ENCODE assay signal across 11 cellular contexts in the genomic region with DNA sequence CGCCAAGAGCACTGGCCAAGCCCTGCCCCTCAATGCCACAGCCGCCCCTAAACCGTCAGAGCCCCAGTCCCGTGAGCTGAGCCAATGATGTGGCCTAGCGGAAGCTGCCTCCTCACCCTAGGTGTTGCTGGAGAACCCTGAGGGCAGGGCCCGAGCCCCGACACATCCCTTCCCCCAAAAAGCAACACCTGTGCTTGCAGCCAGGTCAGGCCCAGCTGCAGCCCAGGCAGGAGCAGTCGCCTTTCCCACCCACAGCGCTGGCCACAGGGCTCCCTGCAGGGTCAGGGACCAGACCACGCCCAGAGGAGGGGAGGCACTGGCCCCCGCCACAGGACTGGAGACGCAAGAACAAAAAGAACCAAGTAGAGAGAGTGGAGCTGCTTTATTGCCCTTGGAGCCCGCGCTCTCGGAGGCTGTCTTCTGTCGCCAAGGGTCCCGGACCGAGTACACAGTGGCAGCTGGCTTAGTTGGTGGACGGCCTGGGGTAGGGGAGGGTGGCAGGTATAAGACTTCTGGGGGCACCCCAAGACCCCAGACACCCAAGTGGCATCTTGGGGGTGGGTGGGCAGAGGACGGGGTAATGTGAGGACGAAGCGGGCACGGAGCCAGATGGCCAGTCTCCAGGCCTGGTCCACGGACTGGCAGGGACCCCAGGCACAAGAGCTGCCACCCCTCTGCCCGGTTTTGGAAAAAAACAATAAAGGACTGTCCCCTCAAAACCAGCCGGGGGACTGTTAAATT. TPM values are rescaled to one million over a fixed set of nuclear protein-coding genes. Genes with fewer than 3 reads are reported as not detected.
DNase-seq lines count a peak whose midpoint lies in the region; ATAC-seq lines count a peak whose summit lies in the region.
"Had no signal": no experiment of that assay in that cellular context is flagged by ENCODE, and none has a peak within 500 bp of the region (broad histone marks: within the 10 kb centered on the region; RNA-seq: fewer than 3 reads in every experiment).

No MANE protein-coding gene starts in this region.

- intact Hi-C loops in dendritic cell treated with granulocyte-macrophage colony-stimulating factor and Interleukin-4, amounts not matched to agents 40 ng/mL and 50 ng/mL, for 4 days (cut with micrococcal nuclease): no loop called here

- H3K4me3 Mint-ChIP-seq in stimulated activated naive CD8-positive, alpha-beta T cell treated with anti-CD3 and anti-CD28 coated beads, Interleukin-15, amount 100 ng/mL, for 72 hours: no peak overlapping the region
- H3K4me3 Mint-ChIP-seq in dendritic cell treated with granulocyte-macrophage colony-stimulating factor and Interleukin-4, amounts not matched to agents 40 ng/mL and 50 ng/mL, for 4 days: no peak overlapping the region

- no peaks in the 10 kb centered on the region for H3K9me3 Mint-ChIP-seq in stimulated activated naive CD8-positive, alpha-beta T cell treated with anti-CD3 and anti-CD28 coated beads, Interleukin-15, amount 100 ng/mL, for 72 hours
- no peaks in the 10 kb centered on the region for H3K9me3 Mint-ChIP-seq in dendritic cell treated with granulocyte-macrophage colony-stimulating factor and Interleukin-4, amounts not matched to agents 40 ng/mL and 50 ng/mL, for 4 days

- no peaks in the 10 kb centered on the region for H3K27me3 Mint-ChIP-seq in stimulated activated naive CD8-positive, alpha-beta T cell treated with anti-CD3 and anti-CD28 coated beads, Interleukin-15, amount 100 ng/mL, for 72 hours
- H3K27me3 Mint-ChIP-seq in dendritic cell treated with granulocyte-macrophage colony-stimulating factor and Interleukin-4, amounts not matched to agents 40 ng/mL and 50 ng/mL, for 4 days: no peaks in the 10 kb centered on the region

- H3K4me1 Mint-ChIP-seq in stimulated activated naive CD8-positive, alpha-beta T cell treated with anti-CD3 and anti-CD28 coated beads, Interleukin-15, amount 100 ng/mL, for 72 hours: peaks cover 93% of the 10 kb centered on the region
- peaks cover 88% of the 10 kb centered on the region for H3K4me1 Mint-ChIP-seq in dendritic cell treated with granulocyte-macrophage colony-stimulating factor and Interleukin-4, amounts not matched to agents 40 ng/mL and 50 ng/mL, for 4 days (ENCODE audit: low read depth)

- H3K36me3 Mint-ChIP-seq in dendritic cell treated with granulocyte-macrophage colony-stimulating factor and Interleukin-4, amounts not matched to agents 40 ng/mL and 50 ng/mL, for 4 days (ENCODE audit: low read depth): peaks cover 100% of the 10 kb centered on the region

- peak; percentile 0 for ATAC-seq in stimulated activated naive CD8-positive, alpha-beta T cell treated with anti-CD3 and anti-CD28 coated beads, Interleukin-15, Interleukin-2, amounts not matched to agents 100 U/mL and 50 U/mL, for 24 hours
- ATAC-seq in stimulated activated naive CD8-positive, alpha-beta T cell treated with anti-CD3 and anti-CD28 coated beads, Interleukin-15, amount 100 ng/mL, for 72 hours: no peak
- no peak for ATAC-seq in activated CD4-positive, CD25-positive, alpha-beta regulatory T cell treated with anti-CD3 and anti-CD28 coated beads, Interleukin-2, amount 50 U/mL, for 24 hours
- no peak for ATAC-seq in GM21367 (IDR thresholded peaks at IDR 0.05; ENCODE audit: unreplicated experiment)
- no peak for ATAC-seq in GM19452 (IDR thresholded peaks at IDR 0.05; ENCODE audit: unreplicated experiment)

- H3K27ac Mint-ChIP-seq in stimulated activated naive CD8-positive, alpha-beta T cell treated with anti-CD3 and anti-CD28 coated beads, Interleukin-15, amount 100 ng/mL, for 72 hours: peak overlapping the region in 1 of 2 donors; percentile 95
- H3K27ac Mint-ChIP-seq in dendritic cell treated with granulocyte-macrophage colony-stimulating factor and Interleukin-4, amounts not matched to agents 40 ng/mL and 50 ng/mL, for 4 days: peak overlapping the region; percentile 98

- peak; percentile 51 for DNase-seq in stimulated activated naive CD8-positive, alpha-beta T cell treated with anti-CD3 and anti-CD28 coated beads, Interleukin-15, Interleukin-2, amounts not matched to agents 100 U/mL and 50 U/mL, for 24 hours
- no peak for DNase-seq in stimulated activated naive CD8-positive, alpha-beta T cell treated with anti-CD3 and anti-CD28 coated beads, Interleukin-15, amount 100 ng/mL, for 72 hours
- DNase-seq in NCI-H69 (lab: John Stamatoyannopoulos, UW) (peak; percentile 31), ureter (ENCODE audit: low spot score) (peak; percentile 45)
- DNase-seq: DMS153, NCI-H2029 treated with DMSO at 0.1 percent for 48 hours had no signal

RNA-seq across cellular contexts. Expression of gene P2RY11, which starts 3.3 kb away (rescaled TPM):
- 25.6 TPM for total RNA-seq in ureter

RNA-seq across cellular contexts. Expression of gene EIF3G, which starts 4.9 kb away (rescaled TPM):
- total RNA-seq in ureter: 238 TPM

RNA-seq across cellular contexts. Expression of gene PPAN, which starts 8.7 kb away (rescaled TPM):
- total RNA-seq in ureter: 78.6 TPM

RNA-seq across cellular contexts. Expression of gene ANGPTL6, which starts 12.3 kb away (rescaled TPM):
- total RNA-seq in ureter: 0.81 TPM
- total RNA-seq: astrocyte had no signal

RNA-seq across cellular contexts. Expression of gene SHFL, which starts 28.7 kb away (rescaled TPM):
- total RNA-seq in ureter: 44.6 TPM

Comparison
In these comparisons a context has a peak if more than half of its experiments do, and no peak if none do; other contexts are left out.
1. DNase-seq: peak in stimulated activated naive CD8-positive, alpha-beta T cell treated with anti-CD3 and anti-CD28 coated beads, Interleukin-15, Interleukin-2, amounts not matched to agents 100 U/mL and 50 U/mL, for 24 hours (single experiment), NCI-H69 (single experiment) and ureter (single experiment); none in stimulated activated naive CD8-positive, alpha-beta T cell treated with anti-CD3 and anti-CD28 coated beads, Interleukin-15, amount 100 ng/mL, for 72 hours (0 of 2).